14 cellular contexts compared by ENCODE assay signal in genomic region chr15:85464471-85464870, GRCh38.
"Had no signal": no experiment of that assay in that cellular context is flagged by ENCODE, and none has a peak within 500 bp of the region (broad histone marks: within the 10 kb centered on the region; RNA-seq: fewer than 3 reads in every experiment).

No MANE protein-coding gene starts in this region.

- H3K27ac ChIP-seq: pancreas, uterus had no signal

- H3K36me3 ChIP-seq: pancreas, tibial nerve, uterus had no signal

- H3K4me1 ChIP-seq: pancreas had no signal

- H3K9ac ChIP-seq: SK-N-SH had no signal

- H3K9me3 ChIP-seq: pancreas, SK-N-SH, tibial nerve, uterus had no signal

- DNase-seq: activated CD4-positive, CD25-positive, alpha-beta regulatory T cell treated with anti-CD3 and anti-CD28 coated beads, Interleukin-2, amount 50 U/mL, for 72 hours; activated naive CD4-positive, alpha-beta T cell treated with anti-CD3 and anti-CD28 coated beads, Interleukin-2, amount 50 U/mL, for 16 hours; activated T-cell treated with anti-CD3 and anti-CD28 coated beads for 4 hours; amniotic stem cell; hippocampal formation; kidney; pancreas; SK-N-SH; stimulated activated CD4-positive, alpha-beta T cell treated with anti-CD3 and anti-CD28 coated beads, Interleukin-12 subunit alpha, Interleukin-12 subunit beta, amount 100 ng/mL, for 4 hours; stimulated activated CD4-positive, alpha-beta T cell treated with anti-CD3 and anti-CD28 coated beads, Interleukin-2, amount 100 ng/mL, for 24 hours; T-helper 1 cell; T1000; uterus had no signal

- H3K27me3 ChIP-seq: pancreas, tibial nerve, uterus had no signal

- ATAC-seq: pancreas had no signal

- H3K4me3 ChIP-seq: pancreas, tibial nerve, uterus had no signal
